ENCODE assay signal across 24 cellular contexts in genomic region chr15:88383354-88383753, GRCh38.
"Had no signal": no experiment of that assay in that cellular context is flagged by ENCODE, and none has a peak within 500 bp of the region (broad histone marks: within the 10 kb centered on the region; RNA-seq: fewer than 3 reads in every experiment).

No MANE protein-coding gene starts in this region.

- H3K27ac ChIP-seq: brain microvascular endothelial cell, VCaP had no signal

- H3K9me3 Mint-ChIP-seq: activated CD4-positive, alpha-beta memory T cell treated with anti-CD3 and anti-CD28 coated beads, Interleukin-2, amount 10 ng/mL, durations not matched to agents 7 days and 5 days; activated naive CD4-positive, alpha-beta T cell treated with anti-CD3 and anti-CD28 coated beads, Interleukin-2, amount 10 ng/mL, durations not matched to agents 7 days and 5 days; activated naive CD8-positive, alpha-beta T cell treated with anti-CD3 and anti-CD28 coated beads, Interleukin-2, amount 50 U/mL, for 24 hours; central memory CD8-positive, alpha-beta T cell had no signal

- H3K4me1 Mint-ChIP-seq: activated naive CD4-positive, alpha-beta T cell treated with anti-CD3 and anti-CD28 coated beads, Interleukin-2, amount 10 ng/mL, durations not matched to agents 7 days and 5 days; central memory CD8-positive, alpha-beta T cell had no signal

- H3K4me3 ChIP-seq: K562 had no signal

- H3K36me3 ChIP-seq: brain microvascular endothelial cell had no signal

- FAIRE-seq: K562 had no signal

- DNase-seq: activated CD4-positive, alpha-beta memory T cell treated with anti-CD3 and anti-CD28 coated beads, Interleukin-2, amount 10 ng/mL, durations not matched to agents 7 days and 5 days; activated CD4-positive, alpha-beta T cell treated with anti-CD3 and anti-CD28 coated beads for 1 hour; activated CD4-positive, alpha-beta T cell treated with anti-CD3 and anti-CD28 coated beads for 48 hours; activated CD4-positive, CD25-positive, alpha-beta regulatory T cell; activated effector memory CD4-positive, alpha-beta T cell treated with Interleukin-2 at 50 U/mL for 16 hours; activated naive CD4-positive, alpha-beta T cell treated with anti-CD3 and anti-CD28 coated beads, Interleukin-2, amount 10 ng/mL, durations not matched to agents 7 days and 5 days; activated naive CD8-positive, alpha-beta T cell treated with anti-CD3 and anti-CD28 coated beads, Interleukin-2, amount 50 U/mL, for 24 hours; aorta; brain microvascular endothelial cell; NCI-H1105; NCI-H1417 treated with DMSO at 0.1 percent for 48 hours; NCI-H187 treated with DMSO at 0.1 percent for 48 hours; NCI-H2081; NCI-H446 treated with DMSO at 0.1 percent for 48 hours; NCI-H69; SW 1271; T-helper 1 cell; T-helper 2 cell; T-helper 9 cell had no signal

- H3K36me3 Mint-ChIP-seq: activated naive CD4-positive, alpha-beta T cell treated with anti-CD3 and anti-CD28 coated beads, Interleukin-2, amount 10 ng/mL, durations not matched to agents 7 days and 5 days; activated naive CD8-positive, alpha-beta T cell had no signal

- H3K27ac Mint-ChIP-seq: activated CD4-positive, alpha-beta memory T cell treated with anti-CD3 and anti-CD28 coated beads, Interleukin-2, amount 10 ng/mL, durations not matched to agents 7 days and 5 days; activated naive CD4-positive, alpha-beta T cell treated with anti-CD3 and anti-CD28 coated beads, Interleukin-2, amount 10 ng/mL, durations not matched to agents 7 days and 5 days; activated naive CD8-positive, alpha-beta T cell; activated naive CD8-positive, alpha-beta T cell treated with anti-CD3 and anti-CD28 coated beads, Interleukin-2, amount 50 U/mL, for 24 hours had no signal

- ATAC-seq: activated naive CD8-positive, alpha-beta T cell treated with anti-CD3 and anti-CD28 coated beads, Interleukin-2, amount 50 U/mL, for 24 hours; K562; Panc1 had no signal

- H3K4me3 Mint-ChIP-seq: activated CD4-positive, alpha-beta memory T cell treated with anti-CD3 and anti-CD28 coated beads, Interleukin-2, amount 10 ng/mL, durations not matched to agents 7 days and 5 days; activated naive CD4-positive, alpha-beta T cell treated with anti-CD3 and anti-CD28 coated beads, Interleukin-2, amount 10 ng/mL, durations not matched to agents 7 days and 5 days; activated naive CD8-positive, alpha-beta T cell; activated naive CD8-positive, alpha-beta T cell treated with anti-CD3 and anti-CD28 coated beads, Interleukin-2, amount 50 U/mL, for 24 hours; central memory CD8-positive, alpha-beta T cell had no signal

- H3K27me3 ChIP-seq: brain microvascular endothelial cell had no signal
